ENCODE assay signal across 14 cellular contexts in genomic region chr2:179344970-179345369, GRCh38.
A peak's percentile ranks its signal among the peaks of the same experiment; 100 is the strongest.
DNase-seq lines count a peak whose midpoint lies in the region; ATAC-seq and TF ChIP-seq lines count a peak whose summit lies in the region.
"Had no signal": no experiment of that assay in that cellular context is flagged by ENCODE, and none has a peak within 500 bp of the region (broad histone marks: within the 10 kb centered on the region; RNA-seq: fewer than 3 reads in every experiment).

No MANE protein-coding gene starts in this region.

- H3K36me3 ChIP-seq in OCI-LY1 (ENCODE audit: insufficient read depth, low read length): no peaks in the 10 kb centered on the region
- no peaks in the 10 kb centered on the region for H3K36me3 ChIP-seq in endodermal cell (ENCODE audit: control insufficient read depth, insufficient read depth, low read length)
- no peaks in the 10 kb centered on the region for H3K36me3 ChIP-seq in thoracic aorta
- H3K36me3 ChIP-seq in adrenal gland (replicated peaks in 1 of 2): no peaks in the 10 kb centered on the region

- H3K4me3 ChIP-seq in OCI-LY1 (ENCODE audit: low read depth, low read length, poor library complexity, severe bottlenecking) (no peak overlapping the region), endodermal cell (ENCODE audit: low read length) (no peak overlapping the region), thoracic aorta (no peak overlapping the region), adrenal gland (no peak overlapping the region)

- H4K20me1 ChIP-seq in OCI-LY1 (ENCODE audit: insufficient read depth, low read length): no peaks in the 10 kb centered on the region

- H2AFZ ChIP-seq in OCI-LY1 (ENCODE audit: low read length): peak overlapping the region; percentile 66; the same call in 1 of the 2 replicates

- H3K27me3 Mint-ChIP-seq in endodermal cell (ENCODE audit: insufficient read depth): no peaks in the 10 kb centered on the region
- no peaks in the 10 kb centered on the region for H3K27me3 Mint-ChIP-seq in mesothelial cell of epicardium (ENCODE audit: low read depth)
- H3K27me3 Mint-ChIP-seq: memory B cell, progenitor cell of endocrine pancreas had no signal

- H3K9me3 ChIP-seq in OCI-LY1 (ENCODE audit: low read length) (no peaks in the 10 kb centered on the region), endodermal cell (ENCODE audit: control insufficient read depth, low read length) (no peaks in the 10 kb centered on the region), thoracic aorta (no peaks in the 10 kb centered on the region), adrenal gland (replicated peaks in 1 of 3) (no peaks in the 10 kb centered on the region)

- 94 to 100% methylated on average over 1 of the region's 1 CpG for WGBS in endodermal cell (ENCODE audit: insufficient coverage in 1 of 2, insufficient read length in 1 of 2), 2 experiments
- 88 to 95% (median 93%) methylated on average over 1 of the region's 1 CpG for WGBS in adrenal gland, 4 donors

- H3K36me3 Mint-ChIP-seq in endodermal cell (ENCODE audit: low read depth): no peaks in the 10 kb centered on the region
- H3K36me3 Mint-ChIP-seq in mesothelial cell of epicardium: no peaks in the 10 kb centered on the region
- H3K36me3 Mint-ChIP-seq: memory B cell had no signal

- no peaks in the 10 kb centered on the region for H3K9me2 ChIP-seq in OCI-LY1 (ENCODE audit: low read depth, low read length)

- H3K4me1 ChIP-seq in OCI-LY1 (ENCODE audit: insufficient read depth, low read length, severe bottlenecking): peaks cover 13% of the 10 kb centered on the region
- no peaks in the 10 kb centered on the region for H3K4me1 ChIP-seq in endodermal cell (ENCODE audit: control insufficient read depth, insufficient read depth, low read length)
- H3K4me1 ChIP-seq in thoracic aorta (ENCODE audit: control insufficient read depth in 1 of 2, low read depth in 2 of 2): peaks cover 17 to 58% of the 10 kb centered on the region in 2 donors
- H3K4me1 ChIP-seq in adrenal gland (replicated peaks in 1 of 2): peaks cover 0 to 14% of the 10 kb centered on the region in 2 donors

- no peaks in the 10 kb centered on the region for H3F3A ChIP-seq in OCI-LY1 (ENCODE audit: insufficient read depth, low read length)

- intact Hi-C loops in adrenal gland (cut with DNase I): no loop called here

- DNase-seq in endodermal cell (no peak), mesothelial cell of epicardium (ENCODE audit: low spot score in 2 of 2, unreplicated experiment in 2 of 2) (no peak), thoracic aorta (ENCODE audit: low spot score) (no peak), HUDEP-2 (lab: John Stamatoyannopoulos, UW; ENCODE audit: unreplicated experiment in 76 of 76) (no peak), adrenal gland (no peak)
- DNase-seq: activated effector memory CD4-positive, alpha-beta T cell treated with Interleukin-2 at 50 U/mL for 16 hours; erythroblast; NCI-H1694 treated with DMSO at 0.1 percent for 48 hours; RPMI8226 had no signal

- no peaks in the 10 kb centered on the region for H3K79me2 ChIP-seq in OCI-LY1 (ENCODE audit: insufficient read depth, low read length)

- peaks cover 14% of the 10 kb centered on the region for H3K4me1 Mint-ChIP-seq in endodermal cell
- peaks cover 29% of the 10 kb centered on the region for H3K4me1 Mint-ChIP-seq in mesothelial cell of epicardium

- H3K27ac Mint-ChIP-seq in endodermal cell: peak overlapping the region; percentile 67
- peak overlapping the region; percentile 83 for H3K27ac Mint-ChIP-seq in mesothelial cell of epicardium
- H3K27ac Mint-ChIP-seq: memory B cell had no signal

- H3K9me3 Mint-ChIP-seq in endodermal cell (no peaks in the 10 kb centered on the region), mesothelial cell of epicardium (no peaks in the 10 kb centered on the region)
- H3K9me3 Mint-ChIP-seq: memory B cell had no signal

- H3K27ac ChIP-seq in OCI-LY1 (ENCODE audit: low read depth, low read length, poor library complexity, severe bottlenecking) (no peak overlapping the region), endodermal cell (ENCODE audit: low read depth, low read length) (no peak overlapping the region), thoracic aorta (peak overlapping the region; percentile 48 to 56), adrenal gland (peak overlapping the region in 2 of 5 donors; percentile 57 to 69)
- H3K27ac ChIP-seq: C4-2B had no signal

- no peak for TF ChIP-seq POLR2A in adrenal gland (IDR thresholded peaks at IDR 0.05)

- no peak for ATAC-seq in thoracic aorta (ENCODE audit: insufficient number of reproducible peaks, low FRiP score, low read depth)
- no peak for ATAC-seq in HG03354 (IDR thresholded peaks at IDR 0.05; ENCODE audit: poor library complexity, severe bottlenecking, unreplicated experiment)

- H3K4me3 Mint-ChIP-seq in endodermal cell: no peak overlapping the region
- no peak overlapping the region for H3K4me3 Mint-ChIP-seq in mesothelial cell of epicardium
- H3K4me3 Mint-ChIP-seq: memory B cell had no signal

- H3K27me3 ChIP-seq in OCI-LY1 (ENCODE audit: insufficient read depth, low read length) (no peaks in the 10 kb centered on the region), endodermal cell (ENCODE audit: control insufficient read depth, insufficient read depth, low read length, poor library complexity, severe bottlenecking) (no peaks in the 10 kb centered on the region), thoracic aorta (replicated peaks; ENCODE audit: insufficient read depth) (no peaks in the 10 kb centered on the region), adrenal gland (no peaks in the 10 kb centered on the region)

- no peak overlapping the region for H3K4me2 ChIP-seq in OCI-LY1 (ENCODE audit: low read length)

- H3K9ac ChIP-seq in OCI-LY1 (ENCODE audit: low read length) (no peak overlapping the region), endodermal cell (ENCODE audit: extremely low read depth, low read length, poor library complexity, severe bottlenecking) (no peak overlapping the region)

- TF ChIP-seq CTCF in OCI-LY1 (IDR thresholded peaks at IDR 0.05; ENCODE audit: low read length) (no peak), endodermal cell (conservative IDR thresholded peaks at IDR 0.05) (no peak), mesothelial cell of epicardium (IDR thresholded peaks at IDR 0.05; ENCODE audit: unreplicated experiment) (no peak), thoracic aorta (IDR thresholded peaks at IDR 0.05) (no peak), adrenal gland (IDR thresholded peaks at IDR 0.05) (no peak)

Comparison
In these comparisons a context has a peak if more than half of its experiments do, and no peak if none do; other contexts are left out.
1. H3K27ac ChIP-seq: peak in thoracic aorta (2 of 2); none in OCI-LY1 (single experiment) and endodermal cell (single experiment).